In the genomic region with DNA sequence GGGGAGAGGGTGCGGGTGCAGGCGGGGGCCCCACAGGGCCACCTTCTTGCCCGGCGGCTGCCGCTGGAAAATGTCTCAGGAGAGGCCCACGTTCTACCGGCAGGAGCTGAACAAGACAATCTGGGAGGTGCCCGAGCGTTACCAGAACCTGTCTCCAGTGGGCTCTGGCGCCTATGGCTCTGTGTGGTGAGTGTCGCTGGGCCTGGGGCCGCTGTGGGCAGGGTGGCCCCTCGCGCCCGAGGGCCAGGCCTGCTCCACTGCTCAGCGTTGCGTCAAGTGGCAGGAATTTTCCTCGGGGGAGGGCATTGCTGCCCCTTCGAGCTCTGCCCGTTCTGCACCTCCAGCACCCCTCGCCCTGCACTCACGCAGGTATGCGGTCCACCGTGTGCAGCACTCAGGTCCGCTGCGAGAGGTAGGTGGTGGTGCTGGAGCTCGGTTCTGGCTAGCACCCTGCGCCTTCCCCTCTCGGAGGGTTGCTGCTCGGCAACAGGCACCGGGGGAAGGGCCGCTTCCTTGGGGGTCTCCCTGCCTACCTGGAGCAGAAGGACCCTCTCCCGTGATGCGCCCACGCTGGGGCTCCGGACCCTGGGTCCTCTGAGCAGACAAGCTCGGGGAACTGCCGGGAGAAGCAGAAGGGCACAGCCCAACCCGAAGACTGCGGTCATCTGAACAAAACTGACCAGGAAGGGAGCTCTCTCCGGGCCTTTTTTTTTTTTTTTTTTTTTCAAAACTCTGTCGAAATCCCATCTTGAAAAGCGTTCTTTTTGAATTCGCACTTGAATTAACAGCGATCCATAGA, we compare ENCODE assay signal across 8 cellular contexts. TPM values are rescaled to one million over a fixed set of nuclear protein-coding genes. Genes with fewer than 3 reads are reported as not detected.
A peak's percentile ranks its signal among the peaks of the same experiment; 100 is the strongest.
DNase-seq lines count a peak whose midpoint lies in the region; ATAC-seq and TF ChIP-seq lines count a peak whose summit lies in the region.

No MANE protein-coding gene starts in this region.

- intact Hi-C loops in dorsolateral prefrontal cortex (cut with DNase I) (loop anchor here (5.0 kb wide), 3 partner anchors 169 to 569 kb away; partner anchors contain the start of gene BRPF3 (in 1 of the 2)), lower lobe of right lung (cut with DNase I) (loop anchor here (5.0 kb wide), 1 partner anchor 69 kb away; no protein-coding TSS in a partner anchor)

- in situ Hi-C loops in Caki2 (cut with HindIII; ENCODE audit: low pct_unique_long_range_greater_than_20kb, low sequenced_read_pairs) = no loop called here

- H3K27me3 ChIP-seq in HUES6 (ENCODE audit: control insufficient read depth, insufficient read depth, low read length) = peaks cover 9% of the 10 kb centered on the region; the same call in 1 of the 2 replicates
- H3K27me3 ChIP-seq in dorsolateral prefrontal cortex = peaks cover 0 to 6% (median 0%) of the 10 kb centered on the region in 45 donors
- peaks cover 8% of the 10 kb centered on the region for H3K27me3 ChIP-seq in lower lobe of right lung (ENCODE audit: low read depth)

- H3K4me3 ChIP-seq in HUES6 (ENCODE audit: low read depth, low read length) = peak overlapping the region; percentile 85
- H3K4me3 ChIP-seq in dorsolateral prefrontal cortex = peak overlapping the region; percentile 74 to 100 (median 95)
- H3K4me3 ChIP-seq in lower lobe of right lung = peak overlapping the region; percentile 96

- peak overlapping the region; percentile 96 for H3K9ac ChIP-seq in HUES6 (ENCODE audit: low read length)

- TF ChIP-seq CTCF in dorsolateral prefrontal cortex (IDR thresholded peaks at IDR 0.05 in 54 of 56, conservative IDR thresholded peaks at IDR 0.05 in 2 of 56; ENCODE audit: low read depth in 1 of 56, partially characterized antibody in 56 of 56) (no peak), lower lobe of right lung (IDR thresholded peaks at IDR 0.05) (no peak)

- no peaks in the 10 kb centered on the region for H3K36me3 ChIP-seq in HUES6 (ENCODE audit: control insufficient read depth, insufficient read depth, low read length)
- H3K36me3 ChIP-seq in lower lobe of right lung = no peaks in the 10 kb centered on the region

- H3K27ac ChIP-seq in HUES6 (ENCODE audit: low read depth, low read length) (peak overlapping the region; percentile 74; the same call in 1 of the 2 replicates), dorsolateral prefrontal cortex (peak overlapping the region; percentile 51 to 98 (median 92)), lower lobe of right lung (peak overlapping the region; percentile 96)

- no peaks in the 10 kb centered on the region for H3K9me3 ChIP-seq in HUES6 (ENCODE audit: control insufficient read depth, insufficient read depth, low read depth, low read length)
- no peaks in the 10 kb centered on the region for H3K9me3 ChIP-seq in lower lobe of right lung

- DNase-seq in Caki2 (ENCODE audit: low read depth) (peak; percentile 64), dorsolateral prefrontal cortex (peak in 7 of 10 donors; percentile 11 to 55 (median 34)), lower lobe of right lung (peak; percentile 69), H4 (ENCODE audit: low spot score) (no peak)
- DNase-seq in stimulated activated CD4-positive, alpha-beta T cell treated with anti-CD3 and anti-CD28 coated beads, TNF-alpha, amount 100 ng/mL, for 24 hours (ENCODE audit: low read depth in 3 of 3) = peak; percentile 1 to 34 (median 11)

- ATAC-seq in GM21447 (IDR thresholded peaks at IDR 0.05; ENCODE audit: unreplicated experiment) (peak; percentile 14), lower lobe of right lung (peak; percentile 57 to 63)
- peak; percentile 11 to 15 for ATAC-seq in activated CD4-positive, CD25-positive, alpha-beta regulatory T cell treated with anti-CD3 and anti-CD28 coated beads, Interleukin-2, amount 50 U/mL, for 24 hours

- H3K4me1 ChIP-seq in HUES6 (ENCODE audit: control insufficient read depth, insufficient read depth, low read length) (peaks cover 31% of the 10 kb centered on the region), lower lobe of right lung (peaks cover 37% of the 10 kb centered on the region)

RNA-seq across cellular contexts. Expression of gene MAPK14, which starts 0.7 kb away (rescaled TPM):
- 27.0 and 40.4 TPM in 2 replicates for total RNA-seq in Caki2 (2014; rRNA removed; shearing (Covaris generic); ENCODE audit: low replicate concordance)
- total RNA-seq in dorsolateral prefrontal cortex = 10 to 100 TPM; 34.2 to 70.4 (median 48.6) TPM
- 67.9 TPM for total RNA-seq in lower lobe of right lung
- 35.7 and 37.6 TPM in 2 replicates for total RNA-seq in H4 (2014; rRNA removed; shearing (Covaris generic))

RNA-seq across cellular contexts. Expression of gene SLC26A8, which starts 3.8 kb away (rescaled TPM):
- total RNA-seq in Caki2 (2014; rRNA removed; shearing (Covaris generic); ENCODE audit: low replicate concordance) = not detected in 2 replicates
- total RNA-seq in dorsolateral prefrontal cortex (10 to 100 TPM in 5 of 120 experiments, 1 to 10 TPM in 115; 2.4 to 11.2 (median 6.1) TPM), lower lobe of right lung (1.2 TPM)
- 0.04 TPM in 1 of 2 replicates, not detected in the other for total RNA-seq in H4 (2014; rRNA removed; shearing (Covaris generic))
